25 cellular contexts compared by ENCODE assay signal in the genomic region with DNA sequence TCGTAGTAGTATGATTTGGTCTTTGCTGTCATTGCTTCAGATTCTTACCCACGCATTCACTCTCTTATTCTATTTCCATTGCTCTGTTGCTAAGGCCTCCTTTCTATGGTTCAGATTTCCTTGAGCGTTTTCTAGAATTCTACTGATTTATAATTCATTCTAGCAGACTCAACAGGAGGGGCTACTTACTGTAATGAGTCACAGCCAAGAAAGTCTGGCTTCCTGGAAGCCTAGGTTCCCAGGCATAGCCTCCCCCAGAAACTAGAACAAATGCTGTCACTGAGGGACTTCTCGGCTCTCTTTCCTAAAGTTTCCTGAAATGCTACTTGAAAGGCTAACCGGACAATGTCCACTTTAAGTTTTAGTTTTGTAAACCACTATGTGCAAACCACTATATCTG. TPM values are rescaled to one million over a fixed set of nuclear protein-coding genes. Genes with fewer than 3 reads are reported as not detected.
DNase-seq lines count a peak whose midpoint lies in the region; ATAC-seq and TF ChIP-seq lines count a peak whose summit lies in the region.
"Had no signal": no experiment of that assay in that cellular context is flagged by ENCODE, and none has a peak within 500 bp of the region (broad histone marks: within the 10 kb centered on the region; RNA-seq: fewer than 3 reads in every experiment).

No MANE protein-coding gene starts in this region.

- intact Hi-C loops in mucosa of descending colon (cut with DNase I, micrococcal nuclease) = no loop called here
- intact Hi-C loops in sciatic nerve (cut with DNase I) = no loop called here

- ATAC-seq in SK-N-SH treated with all-trans-retinoic acid at 6 μM for 48 hours (peak; percentile 25; the same call in 1 of the 3 replicates), mucosa of descending colon (no peak), sciatic nerve (no peak)
- ATAC-seq: GM12878 had no signal

- no peak for TF ChIP-seq RAD21 in SK-N-SH (IDR thresholded peaks at IDR 0.05; ENCODE audit: low read length)

- no peaks in the 10 kb centered on the region for H3K9me3 ChIP-seq in SK-N-SH
- H3K9me3 ChIP-seq in smooth muscle cell (replicated peaks; ENCODE audit: low read depth) = no peaks in the 10 kb centered on the region
- H3K9me3 ChIP-seq in mucosa of descending colon = no peaks in the 10 kb centered on the region
- H3K9me3 ChIP-seq: BLaER1 treated with 17β-estradiol and CSF1 and Interleukin-3, amounts not matched to agents 10 nM and 100 nM; Caco-2; HAP-1; Peyer's patch had no signal

- no peak overlapping the region for H3K4me2 ChIP-seq in SK-N-SH
- peak overlapping the region; percentile 10 for H3K4me2 ChIP-seq in smooth muscle cell
- H3K4me2 ChIP-seq: BLaER1 treated with 17β-estradiol and CSF1 and Interleukin-3, amounts not matched to agents 10 nM and 100 nM had no signal

- no peaks in the 10 kb centered on the region for H3K79me2 ChIP-seq in SK-N-SH (ENCODE audit: insufficient read depth)
- H3K79me2 ChIP-seq in smooth muscle cell (ENCODE audit: low read depth) = no peaks in the 10 kb centered on the region

- H3K27me3 Mint-ChIP-seq in chondrocyte (ENCODE audit: low read depth) = no peaks in the 10 kb centered on the region

- no peak overlapping the region for H2AFZ ChIP-seq in SK-N-SH (ENCODE audit: low read depth)
- H2AFZ ChIP-seq in smooth muscle cell (ENCODE audit: low read depth) = no peak overlapping the region

- H3K9me2 ChIP-seq in SK-N-SH = no peaks in the 10 kb centered on the region

- H3K4me1 ChIP-seq in SK-N-SH (ENCODE audit: control insufficient read depth in 1 of 2, insufficient read depth in 2 of 2, low read depth in 1 of 2, low read length in 1 of 2) (no peaks in the 10 kb centered on the region), smooth muscle cell (ENCODE audit: low read depth) (no peaks in the 10 kb centered on the region), mucosa of descending colon (ENCODE audit: low read depth) (no peaks in the 10 kb centered on the region)
- H3K4me1 ChIP-seq: BLaER1 treated with 17β-estradiol and CSF1 and Interleukin-3, amounts not matched to agents 10 nM and 100 nM; Caco-2; HAP-1; Peyer's patch had no signal

- no peaks in the 10 kb centered on the region for H3K36me3 ChIP-seq in SK-N-SH (replicated peaks in 1 of 2; ENCODE audit: control insufficient read depth in 1 of 2, insufficient read depth in 2 of 2, low read length in 1 of 2)
- no peaks in the 10 kb centered on the region for H3K36me3 ChIP-seq in smooth muscle cell (ENCODE audit: low read depth)
- no peaks in the 10 kb centered on the region for H3K36me3 ChIP-seq in mucosa of descending colon (ENCODE audit: low read depth)
- H3K36me3 ChIP-seq: BLaER1 treated with 17β-estradiol and CSF1 and Interleukin-3, amounts not matched to agents 10 nM and 100 nM; HAP-1; Peyer's patch had no signal

- no peak overlapping the region for H3K9ac ChIP-seq in SK-N-SH
- H3K9ac ChIP-seq in smooth muscle cell (ENCODE audit: low read depth) = no peak overlapping the region
- H3K9ac ChIP-seq: BLaER1 treated with 17β-estradiol and CSF1 and Interleukin-3, amounts not matched to agents 10 nM and 100 nM had no signal

- H3K27ac Mint-ChIP-seq in chondrocyte (ENCODE audit: unreplicated experiment) = peak overlapping the region; percentile 23
- H3K27ac Mint-ChIP-seq: CD4-positive, alpha-beta memory T cell had no signal

- H3K27ac ChIP-seq in SK-N-SH (ENCODE audit: low read depth in 2 of 2, low read length in 1 of 2) (no peak overlapping the region), smooth muscle cell (ENCODE audit: low read depth) (peak overlapping the region; percentile 26)
- H3K27ac ChIP-seq: BLaER1 treated with 17β-estradiol and CSF1 and Interleukin-3, amounts not matched to agents 10 nM and 100 nM; HL-60 had no signal

- no peak for TF ChIP-seq CTCF in SK-N-SH (IDR thresholded peaks at IDR 0.05)
- no peak for TF ChIP-seq CTCF in chondrocyte (IDR thresholded peaks at IDR 0.05)
- no peak for TF ChIP-seq CTCF in smooth muscle cell (IDR thresholded peaks at IDR 0.05; ENCODE audit: borderline replicate concordance, insufficient read depth, poor library complexity, severe bottlenecking)
- no peak for TF ChIP-seq CTCF in mucosa of descending colon (IDR thresholded peaks at IDR 0.05)

- POLR2A ChIA-PET in SK-N-SH (lab: Yijun Ruan, JAX) = no interaction called here

- no peak overlapping the region for H3K4me3 Mint-ChIP-seq in chondrocyte (ENCODE audit: unreplicated experiment)
- H3K4me3 Mint-ChIP-seq: CD4-positive, alpha-beta memory T cell had no signal

- no peaks in the 10 kb centered on the region for H4K20me1 ChIP-seq in SK-N-SH (ENCODE audit: insufficient read depth)
- no peaks in the 10 kb centered on the region for H4K20me1 ChIP-seq in smooth muscle cell (ENCODE audit: low read depth)
- H4K20me1 ChIP-seq: BLaER1 treated with 17β-estradiol and CSF1 and Interleukin-3, amounts not matched to agents 10 nM and 100 nM had no signal

- H3K4me3 ChIP-seq in SK-N-SH (ENCODE audit: low read depth in 2 of 2, low read length in 1 of 2) (no peak overlapping the region), smooth muscle cell (no peak overlapping the region), mucosa of descending colon (no peak overlapping the region)
- H3K4me3 ChIP-seq: BLaER1 treated with 17β-estradiol and CSF1 and Interleukin-3, amounts not matched to agents 10 nM and 100 nM; GM12878; HAP-1; Peyer's patch had no signal

- no peak for TF ChIP-seq EP300 in SK-N-SH (IDR thresholded peaks at IDR 0.05; ENCODE audit: borderline replicate concordance in 1 of 2, low read depth in 1 of 2, low read length in 1 of 2)

- no peak for DNase-seq in SK-N-SH
- no peak for DNase-seq in chondrocyte (ENCODE audit: low spot score)
- peak; percentile 10 for DNase-seq in iris pigment epithelial cell (ENCODE audit: low read depth)
- no peak for DNase-seq in smooth muscle cell (lab: John Stamatoyannopoulos, UW; ENCODE audit: unreplicated experiment)
- no peak for DNase-seq in mucosa of descending colon
- no peak for DNase-seq in sciatic nerve (ENCODE audit: low spot score)
- no peak for DNase-seq in dedifferentiated amniotic fluid mesenchymal stem cell (ENCODE audit: extremely low spot score)
- DNase-seq: 8988T; Caco-2; CD4-positive, alpha-beta memory T cell; DMS 273 treated with DMSO at 0.1 percent for 48 hours; DMS79 treated with DMSO at 0.1 percent for 48 hours; KG1; NCI-H1105; NCI-H146; NCI-H2029; NCI-H226; NCI-H510A treated with DMSO at 0.1 percent for 48 hours; NCI-H82; Peyer's patch had no signal

- 73% methylated on average over 5 of the region's 5 CpGs for WGBS in SK-N-SH (ENCODE audit: low lambda C conversion rate)
- 66% methylated on average over 5 of the region's 5 CpGs for WGBS in smooth muscle cell (ENCODE audit: low lambda C conversion rate)

- H3F3A ChIP-seq in SK-N-SH (replicated peaks; ENCODE audit: insufficient read depth) (no peaks in the 10 kb centered on the region), smooth muscle cell (ENCODE audit: low read depth) (peaks cover 1% of the 10 kb centered on the region)

- peaks cover 17% of the 10 kb centered on the region for H3K4me1 Mint-ChIP-seq in chondrocyte (ENCODE audit: low read depth)

- CTCF ChIA-PET in SK-N-SH (lab: Yijun Ruan, JAX) = no interaction called here

- H3K36me3 Mint-ChIP-seq in chondrocyte (ENCODE audit: low read depth) = no peaks in the 10 kb centered on the region
- H3K36me3 Mint-ChIP-seq: CD4-positive, alpha-beta memory T cell had no signal

- H3K27me3 ChIP-seq in SK-N-SH (ENCODE audit: insufficient read depth) = no peaks in the 10 kb centered on the region
- no peaks in the 10 kb centered on the region for H3K27me3 ChIP-seq in smooth muscle cell (ENCODE audit: low read depth)
- H3K27me3 ChIP-seq: BLaER1 treated with 17β-estradiol and CSF1 and Interleukin-3, amounts not matched to agents 10 nM and 100 nM; Peyer's patch had no signal

- H3K9me3 Mint-ChIP-seq in chondrocyte (ENCODE audit: low read depth) = no peaks in the 10 kb centered on the region

TF ChIP-seq in SK-N-SH treated with all-trans-retinoic acid at 6 μM for 48 hours, 23 proteins besides CTCF, POLR2A, EP300 and RAD21:
- TF ChIP-seq OSR1 (CRISPR knock-in tag; IDR thresholded peaks at IDR 0.05) = no peak
- TF ChIP-seq ZNF8 (CRISPR knock-in tag; IDR thresholded peaks at IDR 0.05) = no peak
- no peak for TF ChIP-seq ZFP3 (CRISPR knock-in tag; IDR thresholded peaks at IDR 0.05)

TF ChIP-seq in SK-N-SH, 30 proteins besides CTCF, POLR2A, EP300 and RAD21 (continues in another document):
- TF ChIP-seq RXRA (IDR thresholded peaks at IDR 0.05; ENCODE audit: borderline replicate concordance, low read depth) (no peak), TAF1 (IDR thresholded peaks at IDR 0.05; ENCODE audit: borderline replicate concordance, low read depth, low read length) (no peak), TEAD4 (IDR thresholded peaks at IDR 0.05; ENCODE audit: borderline replicate concordance, insufficient read depth) (no peak), RFX5 (IDR thresholded peaks at IDR 0.05; ENCODE audit: low read length) (no peak), YY1 (IDR thresholded peaks at IDR 0.05; ENCODE audit: low read depth) (no peak), FOXJ3 (CRISPR knock-in tag; IDR thresholded peaks at IDR 0.05) (no peak), CHD2 (IDR thresholded peaks at IDR 0.05; ENCODE audit: low read length, partially characterized antibody) (no peak), MEF2A (IDR thresholded peaks at IDR 0.05; ENCODE audit: borderline replicate concordance, low read depth) (no peak)
- TF ChIP-seq, protein P1, sequence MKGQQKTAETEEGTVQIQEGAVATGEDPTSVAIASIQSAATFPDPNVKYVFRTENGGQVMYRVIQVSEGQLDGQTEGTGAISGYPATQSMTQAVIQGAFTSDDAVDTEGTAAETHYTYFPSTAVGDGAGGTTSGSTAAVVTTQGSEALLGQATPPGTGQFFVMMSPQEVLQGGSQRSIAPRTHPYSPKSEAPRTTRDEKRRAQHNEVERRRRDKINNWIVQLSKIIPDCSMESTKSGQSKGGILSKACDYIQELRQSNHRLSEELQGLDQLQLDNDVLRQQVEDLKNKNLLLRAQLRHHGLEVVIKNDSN (IDR thresholded peaks at IDR 0.05; ENCODE audit: borderline replicate concordance, low read depth) = no peak
- TF ChIP-seq, protein P2, sequence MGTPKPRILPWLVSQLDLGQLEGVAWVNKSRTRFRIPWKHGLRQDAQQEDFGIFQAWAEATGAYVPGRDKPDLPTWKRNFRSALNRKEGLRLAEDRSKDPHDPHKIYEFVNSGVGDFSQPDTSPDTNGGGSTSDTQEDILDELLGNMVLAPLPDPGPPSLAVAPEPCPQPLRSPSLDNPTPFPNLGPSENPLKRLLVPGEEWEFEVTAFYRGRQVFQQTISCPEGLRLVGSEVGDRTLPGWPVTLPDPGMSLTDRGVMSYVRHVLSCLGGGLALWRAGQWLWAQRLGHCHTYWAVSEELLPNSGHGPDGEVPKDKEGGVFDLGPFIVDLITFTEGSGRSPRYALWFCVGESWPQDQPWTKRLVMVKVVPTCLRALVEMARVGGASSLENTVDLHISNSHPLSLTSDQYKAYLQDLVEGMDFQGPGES (IDR thresholded peaks at IDR 0.05; ENCODE audit: low read depth, low read length) = no peak

RNA-seq across cellular contexts. Expression of a gene that starts 47.7 kb away (rescaled TPM):
- 4.3 and 4.7 TPM in 2 replicates for polyA plus RNA-seq in SK-N-SH (2012; rRNA removed)
- 2.5 and 2.8 TPM in 2 replicates for polyA plus RNA-seq in SK-N-SH (2012; cell fraction: cytosol; rRNA removed)
- polyA plus RNA-seq in SK-N-SH (2012; cell fraction: nucleus; rRNA removed) = 16.5 and 18.3 TPM in 2 replicates
- 4.9 to 5.1 TPM (median 4.9 TPM) in 3 replicates for total RNA-seq in chondrocyte
- 14.6 and 16.6 TPM in 2 replicates for total RNA-seq in smooth muscle cell
- polyA plus RNA-seq in smooth muscle cell = 3.8 and 7.1 TPM in 2 replicates
- total RNA-seq in mucosa of descending colon = 10 to 100 TPM; 35.2 to 59.5 (median 35.6) TPM
- total RNA-seq in sciatic nerve = 49.8 TPM
